11 cellular contexts compared by ENCODE assay signal in genomic region chr6:71394001-71394432, GRCh38.
DNase-seq lines count a peak whose midpoint lies in the region; ATAC-seq, FAIRE-seq and TF ChIP-seq lines count a peak whose summit lies in the region.
"Had no signal": no experiment of that assay in that cellular context is flagged by ENCODE, and none has a peak within 500 bp of the region (broad histone marks: within the 10 kb centered on the region; RNA-seq: fewer than 3 reads in every experiment).

No MANE protein-coding gene starts in this region.

- H3K27ac ChIP-seq in Panc1 (ENCODE audit: low read length) = peak overlapping the region; percentile 51
- peak overlapping the region in 1 of 2 donors; percentile 66 for H3K27ac ChIP-seq in small intestine (ENCODE audit: low read depth in 1 of 2, low read length in 1 of 2)
- no peak overlapping the region for H3K27ac ChIP-seq in substantia nigra (ENCODE audit: low read depth, low read length, poor library complexity, severe bottlenecking)
- H3K27ac ChIP-seq: KMS-11 had no signal

- no peaks in the 10 kb centered on the region for H3K27me3 ChIP-seq in Panc1 (ENCODE audit: control insufficient read depth, insufficient read depth, low read length)
- H3K27me3 ChIP-seq in small intestine (ENCODE audit: control insufficient read depth in 2 of 2, insufficient read depth in 2 of 2, low read length in 2 of 2) = no peaks in the 10 kb centered on the region

- H3K4me3 Mint-ChIP-seq in activated T-helper 1 cell treated with anti-CD3 and anti-CD28 coated beads, Interleukin-12 subunit alpha, Interleukin-12 subunit beta, Interleukin-2, Interleukin-4 antibody, amounts not matched to agents 30 ng/mL and 10 ng/mL and 1 ng/mL, durations not matched to agents 14 hours and 24 hours and 36 hours = no peak overlapping the region

- H3K4me1 ChIP-seq in Panc1 (ENCODE audit: control insufficient read depth, insufficient read depth, low read length) (peaks cover 74% of the 10 kb centered on the region), small intestine (ENCODE audit: control insufficient read depth in 2 of 2, insufficient read depth in 1 of 2, low read depth in 1 of 2, low read length in 1 of 2) (peaks cover 0 to 6% of the 10 kb centered on the region in 2 donors)

- no peaks in the 10 kb centered on the region for H3K27me3 Mint-ChIP-seq in activated T-helper 1 cell treated with anti-CD3 and anti-CD28 coated beads, Interleukin-12 subunit alpha, Interleukin-12 subunit beta, Interleukin-2, Interleukin-4 antibody, amounts not matched to agents 30 ng/mL and 10 ng/mL and 1 ng/mL, durations not matched to agents 14 hours and 24 hours and 36 hours (ENCODE audit: insufficient read depth)

- H3K36me3 ChIP-seq in Panc1 (ENCODE audit: control insufficient read depth, insufficient read depth, low read length) (peaks cover 4% of the 10 kb centered on the region; the same call in 1 of the 2 replicates), small intestine (ENCODE audit: control insufficient read depth in 2 of 2, insufficient read depth in 2 of 2, low read length in 2 of 2) (no peaks in the 10 kb centered on the region)

- H3K9me3 ChIP-seq in Panc1 (ENCODE audit: control insufficient read depth, insufficient read depth, low read depth, low read length) (no peaks in the 10 kb centered on the region), small intestine (ENCODE audit: control insufficient read depth, low read depth) (no peaks in the 10 kb centered on the region)

- no TSS peak for BruUV-seq in Panc1 (replicated peaks; lab: Mats Ljungman, UMichigan)

- peak; percentile 55 for DNase-seq in GM04503 (ENCODE audit: low read depth)
- DNase-seq in Panc1 (ENCODE audit: low read depth, low spot score) = no peak
- peak; percentile 45 for DNase-seq in fibroblast of peridontal ligament (ENCODE audit: extremely low read depth)
- DNase-seq in sciatic nerve (ENCODE audit: low spot score) = no peak
- DNase-seq in activated T-helper 1 cell treated with anti-CD3 and anti-CD28 coated beads, Interleukin-12 subunit alpha, Interleukin-12 subunit beta, Interleukin-2, Interleukin-4 antibody, amounts not matched to agents 30 ng/mL and 10 ng/mL and 1 ng/mL, durations not matched to agents 14 hours and 24 hours and 36 hours (ENCODE audit: low spot score) = no peak
- DNase-seq in stimulated activated CD4-positive, alpha-beta T cell treated with anti-CD3 and anti-CD28 coated beads, Interleukin-4, amount 100 ng/mL, for 24 hours = no peak
- DNase-seq in small intestine = no peak
- DNase-seq in substantia nigra (lab: John Stamatoyannopoulos, UW) = no peak
- DNase-seq: activated CD4-positive, alpha-beta T cell treated with anti-CD3 and anti-CD28 coated beads, Interleukin-2, amount 50 U/mL, for 48 hours; SHP77 had no signal

- ATAC-seq in Panc1 = 0 out of 2 replicates have a peak, but pooled peaks have one; percentile 38
- ATAC-seq in sciatic nerve = peak; percentile 47

- H3K4me1 Mint-ChIP-seq in activated T-helper 1 cell treated with anti-CD3 and anti-CD28 coated beads, Interleukin-12 subunit alpha, Interleukin-12 subunit beta, Interleukin-2, Interleukin-4 antibody, amounts not matched to agents 30 ng/mL and 10 ng/mL and 1 ng/mL, durations not matched to agents 14 hours and 24 hours and 36 hours (ENCODE audit: low read depth) = no peaks in the 10 kb centered on the region

- H3K36me3 Mint-ChIP-seq in activated T-helper 1 cell treated with anti-CD3 and anti-CD28 coated beads, Interleukin-12 subunit alpha, Interleukin-12 subunit beta, Interleukin-2, Interleukin-4 antibody, amounts not matched to agents 30 ng/mL and 10 ng/mL and 1 ng/mL, durations not matched to agents 14 hours and 24 hours and 36 hours (ENCODE audit: low read depth) = no peaks in the 10 kb centered on the region

- no peaks in the 10 kb centered on the region for H3K9me3 Mint-ChIP-seq in activated T-helper 1 cell treated with anti-CD3 and anti-CD28 coated beads, Interleukin-12 subunit alpha, Interleukin-12 subunit beta, Interleukin-2, Interleukin-4 antibody, amounts not matched to agents 30 ng/mL and 10 ng/mL and 1 ng/mL, durations not matched to agents 14 hours and 24 hours and 36 hours

- no peak for TF ChIP-seq CTCF in Panc1 (IDR thresholded peaks at IDR 0.05)

- H3K4me3 ChIP-seq in Panc1 (ENCODE audit: low read depth in 2 of 2, low read length in 2 of 2) (no peak overlapping the region), small intestine (ENCODE audit: low read depth in 1 of 2, low read length in 2 of 2) (no peak overlapping the region)

- POLR2A ChIA-PET in Panc1 (lab: Charles Lee) = no interaction called here

- CTCF ChIA-PET in Panc1 (lab: Charles Lee) = interaction anchor here (0.6 kb wide), 1 partner anchor 748 kb away, joined by 6 read pairs; no protein-coding TSS in a partner anchor

- FAIRE-seq in small intestine (lab: Jason Lieb, UNC) = no peak

- intact Hi-C loops in Panc1 (cut with micrococcal nuclease; ENCODE audit: unreplicated experiment) (no loop called here), sciatic nerve (cut with DNase I) (loop anchor here (5.0 kb wide), 1 partner anchor 1063 kb away; no protein-coding TSS in a partner anchor)
- intact Hi-C loops in activated T-helper 1 cell treated with anti-CD3 and anti-CD28 coated beads, Interleukin-12 subunit alpha, Interleukin-12 subunit beta, Interleukin-2, Interleukin-4 antibody, amounts not matched to agents 30 ng/mL and 10 ng/mL and 1 ng/mL, durations not matched to agents 14 hours and 24 hours and 36 hours (cut with micrococcal nuclease) = no loop called here

- H3K27ac Mint-ChIP-seq in activated T-helper 1 cell treated with anti-CD3 and anti-CD28 coated beads, Interleukin-12 subunit alpha, Interleukin-12 subunit beta, Interleukin-2, Interleukin-4 antibody, amounts not matched to agents 30 ng/mL and 10 ng/mL and 1 ng/mL, durations not matched to agents 14 hours and 24 hours and 36 hours = no peak overlapping the region

- 62 to 86% (median 86%) methylated on average over 1 of the region's 1 CpG for WGBS in small intestine, 3 donors

- in situ Hi-C loops in Panc1 (cut with HindIII; ENCODE audit: low pct_unique_long_range_greater_than_20kb, low sequenced_read_pairs) = no loop called here

Comparison
In these comparisons a context has a peak if more than half of its experiments do, and no peak if none do; other contexts are left out.
1. DNase-seq: peak in GM04503 (single experiment) and fibroblast of peridontal ligament (single experiment); none in Panc1 (single experiment), sciatic nerve (single experiment), activated T-helper 1 cell treated with anti-CD3 and anti-CD28 coated beads, Interleukin-12 subunit alpha, Interleukin-12 subunit beta, Interleukin-2, Interleukin-4 antibody, amounts not matched to agents 30 ng/mL and 10 ng/mL and 1 ng/mL, durations not matched to agents 14 hours and 24 hours and 36 hours (single experiment), stimulated activated CD4-positive, alpha-beta T cell treated with anti-CD3 and anti-CD28 coated beads, Interleukin-4, amount 100 ng/mL, for 24 hours (single experiment), small intestine (single experiment) and substantia nigra (0 of 49).